ENCODE assay signal across 1 cellular context in genomic region chr22:26417406-26417805, GRCh38.
TF ChIP-seq lines count a peak whose summit lies in the region.

No MANE protein-coding gene starts in this region.

TF ChIP-seq in GM23338, 12 proteins besides CTCF, POLR2A, EP300 and RAD21 (continued from another document):
- no peak for TF ChIP-seq ZNF462 (CRISPR knock-in tag; IDR thresholded peaks at IDR 0.05)
- no peak for TF ChIP-seq ZNF331 (CRISPR knock-in tag; IDR thresholded peaks at IDR 0.05; ENCODE audit: low read depth)
- TF ChIP-seq EZH2 (IDR thresholded peaks at IDR 0.05; ENCODE audit: low read depth, unreplicated experiment): no peak
- TF ChIP-seq CREB1 (CRISPR knock-in tag; IDR thresholded peaks at IDR 0.05; ENCODE audit: low read depth): no peak
